ENCODE assay signal across 24 cellular contexts in the genomic region with DNA sequence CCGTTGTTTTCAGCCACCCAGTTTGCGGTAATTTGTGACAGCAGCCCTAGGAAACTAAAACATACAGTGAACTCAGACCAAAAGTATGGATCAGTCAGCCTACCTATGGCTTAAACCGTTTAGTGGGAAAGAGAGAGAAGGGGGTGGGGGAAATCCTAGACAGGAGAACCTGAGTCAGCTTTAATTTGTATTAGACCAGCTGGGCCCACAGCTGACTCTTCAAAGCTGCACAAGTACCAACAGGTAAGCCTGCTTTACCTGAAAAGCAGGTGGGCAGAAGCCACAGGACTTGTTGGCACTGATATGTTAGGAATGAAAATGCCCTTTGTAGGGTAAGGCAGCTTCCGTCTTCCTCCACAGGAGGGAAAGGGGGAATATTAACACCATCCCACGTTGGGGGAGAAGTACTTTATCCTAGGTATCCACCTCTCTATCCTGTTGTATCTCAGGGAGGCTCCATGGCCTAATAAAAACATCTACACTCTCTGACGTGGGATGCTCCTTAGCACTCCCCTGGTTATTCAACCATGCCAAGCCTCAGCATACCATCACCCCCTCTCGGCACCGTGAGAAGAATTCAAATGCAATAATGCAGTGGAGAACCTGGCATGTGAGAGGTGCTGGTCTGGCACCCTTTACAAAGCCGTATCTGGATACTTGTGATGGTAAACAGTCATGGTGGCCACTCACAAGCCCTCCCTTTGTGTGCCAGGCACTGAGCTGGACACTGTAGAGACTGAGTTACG.
DNase-seq lines count a peak whose midpoint lies in the region; ATAC-seq and TF ChIP-seq lines count a peak whose summit lies in the region.
"Had no signal": no experiment of that assay in that cellular context is flagged by ENCODE, and none has a peak within 500 bp of the region (broad histone marks: within the 10 kb centered on the region; RNA-seq: fewer than 3 reads in every experiment).

No MANE protein-coding gene starts in this region.

- H3K27me3 Mint-ChIP-seq in endothelial cell (ENCODE audit: unreplicated experiment) = no peaks in the 10 kb centered on the region

- H4K20me1 ChIP-seq in PC-3 (ENCODE audit: low read length) = no peaks in the 10 kb centered on the region
- H4K20me1 ChIP-seq in smooth muscle cell (ENCODE audit: low read depth) = no peaks in the 10 kb centered on the region

- TF ChIP-seq CTCF in PC-3 (conservative IDR thresholded peaks at IDR 0.05; ENCODE audit: low read depth, low read length) (no peak), smooth muscle cell (IDR thresholded peaks at IDR 0.05; ENCODE audit: borderline replicate concordance, insufficient read depth, poor library complexity, severe bottlenecking) (no peak), endothelial cell (IDR thresholded peaks at IDR 0.05; ENCODE audit: unreplicated experiment) (no peak)

- H3K79me2 ChIP-seq in PC-3 (ENCODE audit: low read length) (no peaks in the 10 kb centered on the region), smooth muscle cell (ENCODE audit: low read depth) (no peaks in the 10 kb centered on the region)

- H3K27me3 ChIP-seq in PC-3 (ENCODE audit: low read length) (no peaks in the 10 kb centered on the region), smooth muscle cell (ENCODE audit: low read depth) (no peaks in the 10 kb centered on the region)
- H3K27me3 ChIP-seq: body of pancreas had no signal

- 79% methylated on average over 10 of the region's 10 CpGs for WGBS in smooth muscle cell (ENCODE audit: low lambda C conversion rate)

- H3K27ac Mint-ChIP-seq in endothelial cell (ENCODE audit: unreplicated experiment) = no peak overlapping the region
- H3K27ac Mint-ChIP-seq: activated CD4-positive, alpha-beta memory T cell treated with anti-CD3 and anti-CD28 coated beads, Interleukin-2, amount 10 ng/mL, durations not matched to agents 7 days and 5 days; CD14-positive monocyte; stimulated activated naive B cell treated with anti-CD40 and anti-IgM and Interleukin-4, amounts not matched to agents 10 μg/mL and 1 μg/mL and 100 μg/mL, for 72 hours; T-helper 2 cell treated with Interferon-gamma antibody and Interleukin-4, amounts not matched to agents 5 μg/mL and 100 μg/mL, for 36 hours had no signal

- H3K9me3 ChIP-seq in PC-3 (ENCODE audit: low read length) = no peaks in the 10 kb centered on the region
- H3K9me3 ChIP-seq in smooth muscle cell (replicated peaks; ENCODE audit: low read depth) = no peaks in the 10 kb centered on the region
- H3K9me3 ChIP-seq: body of pancreas, heart right ventricle, thoracic aorta had no signal

- intact Hi-C loops in PC-3 (cut with micrococcal nuclease) = no loop called here

- H3K4me1 ChIP-seq in PC-3 (ENCODE audit: insufficient read depth, low read length) (peaks cover 13% of the 10 kb centered on the region), smooth muscle cell (ENCODE audit: low read depth) (peaks cover 7% of the 10 kb centered on the region)
- H3K4me1 ChIP-seq: heart right ventricle had no signal

- H3K36me3 ChIP-seq in PC-3 (ENCODE audit: low read depth, low read length) (no peaks in the 10 kb centered on the region), smooth muscle cell (ENCODE audit: low read depth) (no peaks in the 10 kb centered on the region)
- H3K36me3 ChIP-seq: heart right ventricle, thoracic aorta had no signal

- CTCF ChIA-PET in PC-3 (lab: Charles Lee) = no interaction called here

- H3F3A ChIP-seq in PC-3 (ENCODE audit: low read length, unreplicated experiment) (no peaks in the 10 kb centered on the region), smooth muscle cell (ENCODE audit: low read depth) (peaks cover 3% of the 10 kb centered on the region)

- H3K9ac ChIP-seq in PC-3 (ENCODE audit: low read length) = no peak overlapping the region
- no peak overlapping the region for H3K9ac ChIP-seq in smooth muscle cell (ENCODE audit: low read depth)

- H3K4me1 Mint-ChIP-seq in endothelial cell (ENCODE audit: unreplicated experiment) = no peaks in the 10 kb centered on the region
- H3K4me1 Mint-ChIP-seq: activated CD4-positive, alpha-beta memory T cell treated with anti-CD3 and anti-CD28 coated beads, Interleukin-2, amount 10 ng/mL, durations not matched to agents 7 days and 5 days; stimulated activated naive B cell treated with anti-CD40 and anti-IgM and Interleukin-4, amounts not matched to agents 10 μg/mL and 1 μg/mL and 100 μg/mL, for 72 hours had no signal

- H2AFZ ChIP-seq in PC-3 (ENCODE audit: low read length) (no peak overlapping the region), smooth muscle cell (ENCODE audit: low read depth) (no peak overlapping the region)

- BruUV-seq in PC-3 (replicated peaks; lab: Mats Ljungman, UMichigan) = no TSS peak

- no peaks in the 10 kb centered on the region for H3K36me3 Mint-ChIP-seq in endothelial cell (ENCODE audit: low read depth, unreplicated experiment)
- H3K36me3 Mint-ChIP-seq: CD14-positive monocyte; stimulated activated naive B cell treated with anti-CD40 and anti-IgM and Interleukin-4, amounts not matched to agents 10 μg/mL and 1 μg/mL and 100 μg/mL, for 72 hours had no signal

- no peak overlapping the region for H3K4me3 Mint-ChIP-seq in endothelial cell (ENCODE audit: unreplicated experiment)
- H3K4me3 Mint-ChIP-seq: activated CD4-positive, alpha-beta memory T cell treated with anti-CD3 and anti-CD28 coated beads, Interleukin-2, amount 10 ng/mL, durations not matched to agents 7 days and 5 days; CD14-positive monocyte; stimulated activated naive B cell treated with anti-CD40 and anti-IgM and Interleukin-4, amounts not matched to agents 10 μg/mL and 1 μg/mL and 100 μg/mL, for 72 hours; T-helper 2 cell treated with Interferon-gamma antibody and Interleukin-4, amounts not matched to agents 5 μg/mL and 100 μg/mL, for 36 hours had no signal

- H3K4me3 ChIP-seq in PC-3 (ENCODE audit: low read length) (no peak overlapping the region), smooth muscle cell (no peak overlapping the region)
- H3K4me3 ChIP-seq: body of pancreas, heart right ventricle, thoracic aorta had no signal

- H3K9me2 ChIP-seq in PC-3 (replicated peaks; ENCODE audit: low read length) = no peaks in the 10 kb centered on the region

- DNase-seq in NCI-H1105 treated with DMSO at 0.1 percent for 48 hours (lab: John Stamatoyannopoulos, UW) = peak; percentile 69
- peak; percentile 29 for DNase-seq in PC-3
- DNase-seq in smooth muscle cell (lab: John Stamatoyannopoulos, UW; ENCODE audit: unreplicated experiment) = no peak
- DNase-seq in endothelial cell (ENCODE audit: low spot score) = no peak
- DNase-seq in COLO829 (ENCODE audit: low spot score) = no peak
- no peak for DNase-seq in germinal center (ENCODE audit: low spot score)
- DNase-seq in NCI-H187 treated with DMSO at 0.1 percent for 48 hours (lab: John Stamatoyannopoulos, UW) = no peak
- DNase-seq: activated CD4-positive, alpha-beta memory T cell treated with anti-CD3 and anti-CD28 coated beads, Interleukin-2, amount 10 ng/mL, durations not matched to agents 7 days and 5 days; activated gamma-delta T cell treated with Interleukin-2 at 50 U/mL for 16 hours; activated T-cell treated with anti-CD3 and anti-CD28 coated beads for 4 hours; DMS 273 treated with DMSO at 0.1 percent for 48 hours; GDM1; heart right ventricle; KBM-7; NCI-H1694; NCI-H345; stimulated activated CD4-positive, alpha-beta T cell treated with anti-CD3 and anti-CD28 coated beads, Interleukin-1b, Interleukin-23, amount 100 ng/mL, for 48 hours; stimulated activated naive B cell treated with anti-CD40 and anti-IgM and Interleukin-4, amounts not matched to agents 10 μg/mL and 1 μg/mL and 100 μg/mL, for 72 hours had no signal

- POLR2A ChIA-PET in PC-3 (lab: Charles Lee; ENCODE audit: unreplicated experiment) = no interaction called here

- H3K9me3 Mint-ChIP-seq in endothelial cell (ENCODE audit: unreplicated experiment) = no peaks in the 10 kb centered on the region
- H3K9me3 Mint-ChIP-seq: activated CD4-positive, alpha-beta memory T cell treated with anti-CD3 and anti-CD28 coated beads, Interleukin-2, amount 10 ng/mL, durations not matched to agents 7 days and 5 days; stimulated activated naive B cell treated with anti-CD40 and anti-IgM and Interleukin-4, amounts not matched to agents 10 μg/mL and 1 μg/mL and 100 μg/mL, for 72 hours; T-helper 2 cell treated with Interferon-gamma antibody and Interleukin-4, amounts not matched to agents 5 μg/mL and 100 μg/mL, for 36 hours had no signal

- no peak overlapping the region for H3K4me2 ChIP-seq in PC-3 (ENCODE audit: low read length)
- H3K4me2 ChIP-seq in smooth muscle cell = no peak overlapping the region

- H3K27ac ChIP-seq in PC-3 (ENCODE audit: low read length) (no peak overlapping the region), smooth muscle cell (ENCODE audit: low read depth) (peak overlapping the region; percentile 78)
- H3K27ac ChIP-seq: heart right ventricle, thoracic aorta had no signal

- ATAC-seq in PC-3 = no peak
- peak; percentile 92 for ATAC-seq in esophagus mucosa
- ATAC-seq: heart right ventricle; SK-N-SH treated with all-trans-retinoic acid at 6 μM for 48 hours; stimulated activated naive B cell treated with anti-CD40 and anti-IgM and Interleukin-4, amounts not matched to agents 10 μg/mL and 1 μg/mL and 100 μg/mL, for 72 hours had no signal

Comparison
In these comparisons a context has a peak if more than half of its experiments do, and no peak if none do; other contexts are left out.
1. DNase-seq: peak in NCI-H1105 treated with DMSO at 0.1 percent for 48 hours (single experiment) and PC-3 (single experiment); none in smooth muscle cell (single experiment), endothelial cell (single experiment), COLO829 (single experiment), germinal center (single experiment) and NCI-H187 treated with DMSO at 0.1 percent for 48 hours (single experiment).